ENCODE assay signal across 9 cellular contexts in the genomic region with DNA sequence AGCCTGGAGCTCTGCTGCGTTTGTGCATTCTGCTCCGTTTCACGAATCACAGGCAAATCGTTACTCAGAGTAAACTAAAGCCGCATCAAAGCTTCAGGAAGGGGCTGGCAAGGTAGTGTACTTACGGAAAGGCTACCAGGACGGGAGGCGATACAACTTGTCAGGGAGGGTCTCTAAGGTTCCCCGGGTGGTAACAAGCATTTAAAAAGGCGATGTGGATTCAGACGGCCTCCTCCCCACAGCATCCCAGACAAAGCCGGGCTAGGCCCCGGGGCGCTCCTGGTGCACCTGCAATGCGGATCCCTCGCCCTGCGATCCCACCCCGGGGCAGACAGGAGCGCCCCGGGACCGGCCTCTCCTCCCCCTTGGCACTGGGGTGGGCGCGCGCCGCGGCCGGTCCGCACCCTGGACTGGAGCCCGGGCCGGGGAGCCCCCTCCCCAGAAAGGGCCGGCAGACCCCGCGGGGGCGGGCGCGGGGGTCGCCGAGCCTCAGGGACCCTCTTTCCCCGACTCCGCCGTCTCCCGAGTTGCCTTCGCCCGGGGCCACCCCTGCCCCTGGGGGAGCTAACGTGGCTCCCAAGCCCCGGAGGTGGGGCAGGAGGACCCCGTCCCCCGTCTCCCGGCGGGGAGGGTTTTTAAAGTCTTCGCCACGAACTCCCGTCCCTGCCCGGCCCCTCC. TPM values are rescaled to one million over a fixed set of nuclear protein-coding genes. Genes with fewer than 3 reads are reported as not detected.
A peak's percentile ranks its signal among the peaks of the same experiment; 100 is the strongest.
DNase-seq lines count a peak whose midpoint lies in the region; ATAC-seq, FAIRE-seq and TF ChIP-seq lines count a peak whose summit lies in the region.
"Had no signal": no experiment of that assay in that cellular context is flagged by ENCODE, and none has a peak within 500 bp of the region (broad histone marks: within the 10 kb centered on the region; RNA-seq: fewer than 3 reads in every experiment).

No MANE protein-coding gene starts in this region.

- peaks cover 56% of the 10 kb centered on the region for H3K4me1 ChIP-seq in osteoblast (ENCODE audit: insufficient read depth, low read length)

- no peaks in the 10 kb centered on the region for H3K27me3 ChIP-seq in osteoblast (ENCODE audit: insufficient read depth, low read length)

- peak overlapping the region; percentile 77 for H3K4me3 ChIP-seq in osteoblast (ENCODE audit: insufficient read depth, low read length)

- H3K27ac ChIP-seq in osteoblast (ENCODE audit: low read depth, low read length), result peak overlapping the region; percentile 42

- H2AFZ ChIP-seq in osteoblast (ENCODE audit: low read length), result peak overlapping the region; percentile 64

- peak overlapping the region; percentile 91 for H3K4me2 ChIP-seq in osteoblast (ENCODE audit: insufficient read depth, low read length)

- peaks cover 15% of the 10 kb centered on the region for H4K20me1 ChIP-seq in osteoblast (ENCODE audit: insufficient read depth, low read length)

- peaks cover 63% of the 10 kb centered on the region for H3K79me2 ChIP-seq in osteoblast (ENCODE audit: insufficient read depth, low read length)

- H3K9me3 ChIP-seq in osteoblast (ENCODE audit: low read depth, low read length), result no peaks in the 10 kb centered on the region

- no peak for TF ChIP-seq CTCF in osteoblast (IDR thresholded peaks at IDR 0.05; ENCODE audit: extremely low read depth, low read depth, low read length)

- peaks cover 5% of the 10 kb centered on the region for H3K36me3 ChIP-seq in osteoblast (ENCODE audit: insufficient read depth, low read length)

- no peak for FAIRE-seq in RCC 7860 (lab: Jason Lieb, UNC)
- FAIRE-seq: G401.6 had no signal

- DNase-seq in NCI-H1105 treated with DMSO at 0.1 percent for 48 hours (lab: John Stamatoyannopoulos, UW) (peak; percentile 36), NCI-H1105 (lab: John Stamatoyannopoulos, UW) (no peak), RCC 7860 (ENCODE audit: low spot score) (peak; percentile 22), globus pallidus (ENCODE audit: low spot score) (peak; percentile 45), osteoblast (ENCODE audit: insufficient read length, low spot score, missing footprints) (peak; percentile 48)
- DNase-seq in activated gamma-delta T cell treated with anti-CD3 and anti-CD28 coated beads, Interleukin-2, amount 50 U/mL, for 16 hours (ENCODE audit: low read depth), result peak; percentile 22

- peak; percentile 14 for ATAC-seq in HG03135 (IDR thresholded peaks at IDR 0.05; ENCODE audit: unreplicated experiment)
- no peak for ATAC-seq in HG02885 (IDR thresholded peaks at IDR 0.05; ENCODE audit: poor library complexity, unreplicated experiment)

RNA-seq across cellular contexts. Expression of gene CCDC92, which starts 0.7 kb away (rescaled TPM):
- 25.7 and 29.5 TPM in 2 replicates for total RNA-seq in osteoblast

RNA-seq across cellular contexts. Expression of gene ZNF664, which starts 1.1 kb away (rescaled TPM):
- total RNA-seq in osteoblast, result 95.2 and 114 TPM in 2 replicates
